1 cellular context compared by ENCODE assay signal in the genomic region with DNA sequence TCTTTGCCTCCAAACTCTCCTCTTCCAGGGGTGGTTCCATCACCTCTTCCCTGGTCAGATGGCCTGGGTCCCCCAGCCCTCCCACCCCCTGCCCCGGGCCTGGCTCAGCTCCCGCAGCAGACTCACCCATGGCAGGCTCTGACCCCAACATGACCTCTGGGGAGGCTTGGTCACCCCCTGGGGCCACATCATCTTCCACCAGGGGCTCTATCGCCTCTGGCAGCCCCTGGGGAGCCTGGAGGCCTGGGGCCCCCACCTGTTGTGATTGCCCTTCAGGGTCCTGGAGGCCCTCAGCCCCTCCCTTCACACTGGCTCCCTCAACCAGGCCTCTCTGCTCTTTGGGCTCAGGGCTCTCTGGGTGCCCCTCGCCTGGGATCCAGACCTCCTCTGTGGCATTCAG.
TF ChIP-seq lines count a peak whose summit lies in the region.

No MANE protein-coding gene starts in this region.

TF ChIP-seq in IMR-90, 13 proteins besides CTCF, POLR2A, EP300 and RAD21:
- TF ChIP-seq CEBPB (IDR thresholded peaks at IDR 0.05; ENCODE audit: low read depth, low read length) (no peak), RFX5 (IDR thresholded peaks at IDR 0.05; ENCODE audit: low read depth, low read length) (no peak), FOS (IDR thresholded peaks at IDR 0.05; ENCODE audit: low read depth, low read length) (no peak), NFE2L2 (IDR thresholded peaks at IDR 0.05; ENCODE audit: low read depth, low read length) (no peak), SMC3 (IDR thresholded peaks at IDR 0.05; ENCODE audit: low read depth, low read length) (no peak), RCOR1 (IDR thresholded peaks at IDR 0.05; ENCODE audit: insufficient replicate concordance, low read length) (no peak), BHLHE40 (IDR thresholded peaks at IDR 0.05; ENCODE audit: low read depth, low read length) (no peak), MAZ (IDR thresholded peaks at IDR 0.05; ENCODE audit: borderline replicate concordance, low read depth, low read length) (no peak), MAFK (IDR thresholded peaks at IDR 0.05; ENCODE audit: low read depth, low read length) (no peak), CHD1 (IDR thresholded peaks at IDR 0.05; ENCODE audit: low read depth, low read length) (no peak), MXI1 (IDR thresholded peaks at IDR 0.05; ENCODE audit: borderline replicate concordance, low read depth, low read length) (no peak)
- TF ChIP-seq, protein P1, sequence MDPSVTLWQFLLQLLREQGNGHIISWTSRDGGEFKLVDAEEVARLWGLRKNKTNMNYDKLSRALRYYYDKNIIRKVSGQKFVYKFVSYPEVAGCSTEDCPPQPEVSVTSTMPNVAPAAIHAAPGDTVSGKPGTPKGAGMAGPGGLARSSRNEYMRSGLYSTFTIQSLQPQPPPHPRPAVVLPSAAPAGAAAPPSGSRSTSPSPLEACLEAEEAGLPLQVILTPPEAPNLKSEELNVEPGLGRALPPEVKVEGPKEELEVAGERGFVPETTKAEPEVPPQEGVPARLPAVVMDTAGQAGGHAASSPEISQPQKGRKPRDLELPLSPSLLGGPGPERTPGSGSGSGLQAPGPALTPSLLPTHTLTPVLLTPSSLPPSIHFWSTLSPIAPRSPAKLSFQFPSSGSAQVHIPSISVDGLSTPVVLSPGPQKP (IDR thresholded peaks at IDR 0.05; ENCODE audit: borderline replicate concordance, low read depth, low read length): no peak
- TF ChIP-seq, protein P2, sequence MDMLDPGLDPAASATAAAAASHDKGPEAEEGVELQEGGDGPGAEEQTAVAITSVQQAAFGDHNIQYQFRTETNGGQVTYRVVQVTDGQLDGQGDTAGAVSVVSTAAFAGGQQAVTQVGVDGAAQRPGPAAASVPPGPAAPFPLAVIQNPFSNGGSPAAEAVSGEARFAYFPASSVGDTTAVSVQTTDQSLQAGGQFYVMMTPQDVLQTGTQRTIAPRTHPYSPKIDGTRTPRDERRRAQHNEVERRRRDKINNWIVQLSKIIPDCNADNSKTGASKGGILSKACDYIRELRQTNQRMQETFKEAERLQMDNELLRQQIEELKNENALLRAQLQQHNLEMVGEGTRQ (IDR thresholded peaks at IDR 0.05; ENCODE audit: low read depth, low read length): no peak
TF ChIP-seq in IMR-90: peak in this region for 0.
